8 cellular contexts compared by ENCODE assay signal in genomic region chr14:103393687-103394626, GRCh38. TPM values are rescaled to one million over a fixed set of nuclear protein-coding genes. Genes with fewer than 3 reads are reported as not detected.
DNase-seq lines count a peak whose midpoint lies in the region; ATAC-seq, FAIRE-seq and TF ChIP-seq lines count a peak whose summit lies in the region.

No MANE protein-coding gene starts in this region.

- CTCF ChIA-PET in activated CD8-positive, alpha-beta memory T cell treated with anti-CD3 and anti-CD28 coated beads, Interleukin-2, amount 10 ng/mL, durations not matched to agents 7 days and 5 days (lab: Charles Lee), result interaction anchor here (0.7 to 5.3 kb wide), 11 partner anchors 9 to 869 kb away, joined by 3 to 68 read pairs (median 4); partner anchors contain the start of gene MARK3

- no peak overlapping the region for H3K56ac ChIP-seq in H9 (ENCODE audit: insufficient read length, low read depth, low read length)

- no peak overlapping the region for H2BK15ac ChIP-seq in H9 (ENCODE audit: low read depth, low read length)

- H3K27ac Mint-ChIP-seq in H9, result peak overlapping the region in 2 of 3 experiments; percentile 5 to 44; a peak in 1 of 7 replicates
- no peak overlapping the region for H3K27ac Mint-ChIP-seq in activated CD8-positive, alpha-beta memory T cell treated with anti-CD3 and anti-CD28 coated beads, Interleukin-2, amount 10 ng/mL, durations not matched to agents 7 days and 5 days

- no peak overlapping the region for H3K23ac ChIP-seq in H9 (ENCODE audit: insufficient read length, low read depth, low read length)

- TF ChIP-seq POLR2A in heart left ventricle (IDR thresholded peaks at IDR 0.05), result no peak

- no peak for DNase-seq in H9
- DNase-seq in heart left ventricle, result peak in 1 of 5 donors; percentile 38
- DNase-seq in small intestine, result peak; percentile 40
- no peak for DNase-seq in COLO668 (lab: John Stamatoyannopoulos, UW; ENCODE audit: unreplicated experiment)
- no peak for DNase-seq in activated CD8-positive, alpha-beta memory T cell treated with anti-CD3 and anti-CD28 coated beads, Interleukin-2, amount 10 ng/mL, durations not matched to agents 7 days and 5 days

- no peak overlapping the region for H2AFZ ChIP-seq in H9 (ENCODE audit: low read length)

- ATAC-seq in heart left ventricle (peak; percentile 8 to 55 (median 39)), HG02678 (IDR thresholded peaks at IDR 0.05; ENCODE audit: unreplicated experiment) (no peak)
- no peak for ATAC-seq in activated CD8-positive, alpha-beta memory T cell treated with anti-CD3 and anti-CD28 coated beads, Interleukin-2, amount 10 ng/mL, durations not matched to agents 7 days and 5 days

- H4K91ac ChIP-seq in H9 (ENCODE audit: insufficient read length, low read depth, low read length), result no peak overlapping the region

- no peaks in the 10 kb centered on the region for H3K27me3 Mint-ChIP-seq in H9 (ENCODE audit: low read depth)
- H3K27me3 Mint-ChIP-seq in activated CD8-positive, alpha-beta memory T cell treated with anti-CD3 and anti-CD28 coated beads, Interleukin-2, amount 10 ng/mL, durations not matched to agents 7 days and 5 days, result no peaks in the 10 kb centered on the region

- no peak for FAIRE-seq in small intestine (lab: Jason Lieb, UNC)

- H3K9me3 Mint-ChIP-seq in H9, result no peaks in the 10 kb centered on the region
- H3K9me3 Mint-ChIP-seq in activated CD8-positive, alpha-beta memory T cell treated with anti-CD3 and anti-CD28 coated beads, Interleukin-2, amount 10 ng/mL, durations not matched to agents 7 days and 5 days (ENCODE audit: low read depth), result no peaks in the 10 kb centered on the region

- no peaks in the 10 kb centered on the region; the same call in 1 of the 2 replicates for H3K4me1 ChIP-seq in H9 (ENCODE audit: insufficient read depth, low read length)
- peaks cover 15 to 89% (median 81%) of the 10 kb centered on the region in 12 donors for H3K4me1 ChIP-seq in heart left ventricle
- peaks cover 3 to 15% of the 10 kb centered on the region in 2 donors for H3K4me1 ChIP-seq in small intestine (ENCODE audit: control insufficient read depth in 2 of 2, insufficient read depth in 1 of 2, low read depth in 1 of 2, low read length in 1 of 2)

- no peaks in the 10 kb centered on the region for H4K20me1 ChIP-seq in H9 (ENCODE audit: control insufficient read depth, insufficient read depth, insufficient read length)

- H4K5ac ChIP-seq in H9 (ENCODE audit: insufficient read length, low read depth, low read length), result no peak overlapping the region

- WGBS in H9 (ENCODE audit: extremely low coverage, insufficient read length, low lambda C conversion rate), result no CpG with 5 or more reads among the region's 9 CpGs
- WGBS in heart left ventricle, 4 donors, result 34 to 44% (median 40%) methylated on average over 9 of the region's 9 CpGs
- 19 to 42% (median 30%) methylated on average over 9 of the region's 9 CpGs for WGBS in small intestine, 3 donors

- H3K4me3 Mint-ChIP-seq in H9, result no peak overlapping the region
- H3K4me3 Mint-ChIP-seq in activated CD8-positive, alpha-beta memory T cell treated with anti-CD3 and anti-CD28 coated beads, Interleukin-2, amount 10 ng/mL, durations not matched to agents 7 days and 5 days, result no peak overlapping the region

- intact Hi-C loops in heart left ventricle (cut with DNase I), result loop anchor here in 7 of 10 donors (5.0 to 10.0 kb wide), 5 partner anchors 33 to 101 kb away; no protein-coding TSS in a partner anchor

- H3T11ph ChIP-seq in H9 (ENCODE audit: low read length), result no peak overlapping the region

- H2BK5ac ChIP-seq in H9 (ENCODE audit: insufficient read length, low read length), result no peak overlapping the region

- H3K27ac ChIP-seq in C4-2B (no peak overlapping the region), H9 (ENCODE audit: insufficient read length, low read depth, low read length) (no peak overlapping the region), VCaP (peak overlapping the region; percentile 52; the same call in 1 of the 2 replicates), heart left ventricle (peak overlapping the region; percentile 56 to 77 (median 66)), small intestine (ENCODE audit: low read depth in 1 of 2, low read length in 1 of 2) (peak overlapping the region in 1 of 2 donors; percentile 14)

- no peak overlapping the region for H2BK20ac ChIP-seq in H9 (ENCODE audit: low read depth, low read length, poor library complexity, severe bottlenecking)

- no peak overlapping the region for H4K8ac ChIP-seq in H9 (replicated peaks; ENCODE audit: insufficient read length, low read depth, low read length)

- H3K79me1 ChIP-seq in H9 (ENCODE audit: insufficient read depth, low read depth, low read length, poor library complexity, severe bottlenecking), result no peaks in the 10 kb centered on the region

- no peaks in the 10 kb centered on the region for H3K23me2 ChIP-seq in H9 (ENCODE audit: insufficient read length, low read depth, low read length, poor library complexity, severe bottlenecking)

- H3K4me1 Mint-ChIP-seq in H9, result peaks cover 31 to 33% of the 10 kb centered on the region in 2 experiments
- H3K4me1 Mint-ChIP-seq in activated CD8-positive, alpha-beta memory T cell treated with anti-CD3 and anti-CD28 coated beads, Interleukin-2, amount 10 ng/mL, durations not matched to agents 7 days and 5 days, result peaks cover 59% of the 10 kb centered on the region

- H3K9ac ChIP-seq in H9 (ENCODE audit: extremely low read depth, insufficient read length, low read length), result no peak overlapping the region

- no peak overlapping the region for H2AK5ac ChIP-seq in H9 (ENCODE audit: insufficient read length, low read length)

- H2BK120ac ChIP-seq in H9 (ENCODE audit: low read depth, low read length, poor library complexity, severe bottlenecking), result no peak overlapping the region

- H3K4ac ChIP-seq in H9 (ENCODE audit: low read depth, low read length), result no peak overlapping the region

- H3K36me3 Mint-ChIP-seq in H9 (ENCODE audit: insufficient read depth in 1 of 3, low read depth in 3 of 3), result peaks cover 0 to 3% (median 2%) of the 10 kb centered on the region in 3 experiments; a peak in 3 of 7 replicates
- H3K36me3 Mint-ChIP-seq in activated CD8-positive, alpha-beta memory T cell treated with anti-CD3 and anti-CD28 coated beads, Interleukin-2, amount 10 ng/mL, durations not matched to agents 7 days and 5 days, result peaks cover 7% of the 10 kb centered on the region

- H3K27me3 ChIP-seq in H9 (ENCODE audit: insufficient read depth, low read length), result no peaks in the 10 kb centered on the region
- no peaks in the 10 kb centered on the region for H3K27me3 ChIP-seq in heart left ventricle
- H3K27me3 ChIP-seq in small intestine (ENCODE audit: control insufficient read depth in 2 of 2, insufficient read depth in 2 of 2, low read length in 2 of 2), result no peaks in the 10 kb centered on the region

- no peak overlapping the region for H3K14ac ChIP-seq in H9 (ENCODE audit: insufficient read depth, low read length)

- peaks cover 35% of the 10 kb centered on the region; the same call in 1 of the 2 replicates for H3K79me2 ChIP-seq in H9 (ENCODE audit: insufficient read depth, low read length)

- no peak overlapping the region for H3K18ac ChIP-seq in H9 (ENCODE audit: insufficient read length, low read depth, low read length)

- no peak overlapping the region for H2BK12ac ChIP-seq in H9 (ENCODE audit: insufficient read length, low read depth, low read length)

- no peaks in the 10 kb centered on the region for H3K9me3 ChIP-seq in H9 (ENCODE audit: control insufficient read depth, low read depth, low read length)
- no peaks in the 10 kb centered on the region for H3K9me3 ChIP-seq in heart left ventricle
- H3K9me3 ChIP-seq in small intestine (ENCODE audit: control insufficient read depth, low read depth), result no peaks in the 10 kb centered on the region

- no peaks in the 10 kb centered on the region for H3K36me3 ChIP-seq in heart left ventricle
- no peaks in the 10 kb centered on the region for H3K36me3 ChIP-seq in small intestine (ENCODE audit: control insufficient read depth in 2 of 2, insufficient read depth in 2 of 2, low read length in 2 of 2)

- H3K4me2 ChIP-seq in H9 (ENCODE audit: insufficient read depth, insufficient read length, low read length), result no peak overlapping the region

- peak overlapping the region in 2 of 12 donors; percentile 9 to 21 for H3K4me3 ChIP-seq in heart left ventricle
- H3K4me3 ChIP-seq in small intestine (ENCODE audit: low read depth in 1 of 2, low read length in 2 of 2), result no peak overlapping the region

- peak; percentile 90 for TF ChIP-seq CTCF in C4-2B (conservative IDR thresholded peaks at IDR 0.05)
- peak; percentile 87 for TF ChIP-seq CTCF in H9 (conservative IDR thresholded peaks at IDR 0.05)
- TF ChIP-seq CTCF in VCaP (conservative IDR thresholded peaks at IDR 0.05), result peak; percentile 81
- peak; percentile 67 to 90 (median 80) for TF ChIP-seq CTCF in heart left ventricle (IDR thresholded peaks at IDR 0.05)

RNA-seq across cellular contexts. Expression of gene MARK3, which starts 8.7 kb away (rescaled TPM):
- total RNA-seq in H9 (2021) (71.3 and 81.9 TPM in 2 replicates), heart left ventricle (100 to 1,000 TPM in 5 of 9 donors, 10 to 100 TPM in 4; 54.0 to 156 (median 111) TPM)
- polyA plus RNA-seq in heart left ventricle (100 to 1,000 TPM in 1 of 2 donors, 10 to 100 TPM in 1; 76.0 to 119 TPM), small intestine (10 to 100 TPM; 37.7 to 67.8 (median 62.4) TPM)
- 10 to 100 TPM; 79.9 to 88.5 TPM for total RNA-seq in activated CD8-positive, alpha-beta memory T cell treated with anti-CD3 and anti-CD28 coated beads, Interleukin-2, amount 10 ng/mL, durations not matched to agents 7 days and 5 days

RNA-seq across cellular contexts. Expression of gene EIF5, which starts 59.9 kb away (rescaled TPM):
- total RNA-seq in H9 (2021), result 337 and 356 TPM in 2 replicates
- 100 to 1,000 TPM; 200 to 304 (median 255) TPM for total RNA-seq in heart left ventricle
- 100 to 1,000 TPM in 1 of 2 donors, 10 to 100 TPM in 1; 38.1 to 300 TPM for polyA plus RNA-seq in heart left ventricle
- 100 to 1,000 TPM in 1 of 3 donors, 10 to 100 TPM in 2; 80.5 to 148 (median 82.3) TPM for polyA plus RNA-seq in small intestine
- 100 to 1,000 TPM; 187 to 255 TPM for total RNA-seq in activated CD8-positive, alpha-beta memory T cell treated with anti-CD3 and anti-CD28 coated beads, Interleukin-2, amount 10 ng/mL, durations not matched to agents 7 days and 5 days

Comparison
In these comparisons a context has a peak if more than half of its experiments do, and no peak if none do; other contexts are left out.
1. H3K27ac ChIP-seq: peak in VCaP (single experiment) and heart left ventricle (12 of 12); none in C4-2B (single experiment) and H9 (single experiment).
2. ATAC-seq: peak in heart left ventricle (4 of 4); none in HG02678 (single experiment) and activated CD8-positive, alpha-beta memory T cell treated with anti-CD3 and anti-CD28 coated beads, Interleukin-2, amount 10 ng/mL, durations not matched to agents 7 days and 5 days (single experiment).
3. Peak in every context shown above with its lines, with median percentiles within 50 percentile points of each other: CTCF ChIP-seq.